ENCODE assay signal across 31 cellular contexts in the genomic region with DNA sequence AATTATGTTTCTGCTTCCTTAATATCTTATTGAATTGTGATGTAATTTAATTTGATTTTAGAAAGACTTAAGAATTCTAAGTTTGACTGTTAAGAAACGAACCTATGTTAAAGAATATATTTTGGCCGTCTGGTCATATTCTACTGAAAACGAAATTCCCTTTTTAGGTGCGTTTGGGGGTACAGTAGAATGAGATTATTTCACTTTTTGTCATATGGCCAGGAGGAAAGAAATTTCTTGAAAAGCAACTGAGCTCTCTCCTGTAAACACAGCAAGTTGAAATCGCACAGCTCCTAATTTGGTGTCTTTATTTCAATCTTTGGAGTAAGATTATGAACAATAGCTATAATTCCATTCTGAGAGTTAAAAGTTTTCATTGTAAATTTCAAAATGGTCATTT.
DNase-seq lines count a peak whose midpoint lies in the region; ATAC-seq, FAIRE-seq and TF ChIP-seq lines count a peak whose summit lies in the region.
"Had no signal": no experiment of that assay in that cellular context is flagged by ENCODE, and none has a peak within 500 bp of the region (broad histone marks: within the 10 kb centered on the region; RNA-seq: fewer than 3 reads in every experiment).

No MANE protein-coding gene starts in this region.

- H3K9me3 ChIP-seq in A673 (ENCODE audit: low read depth, low read length, poor library complexity, severe bottlenecking) (no peaks in the 10 kb centered on the region), esophagus muscularis mucosa (no peaks in the 10 kb centered on the region), suprapubic skin (no peaks in the 10 kb centered on the region), endodermal cell (ENCODE audit: control insufficient read depth, low read length) (no peaks in the 10 kb centered on the region)
- H3K9me3 ChIP-seq: BE2C, MG63 had no signal

- no peaks in the 10 kb centered on the region for H3K36me3 Mint-ChIP-seq in osteocyte (ENCODE audit: unreplicated experiment)
- H3K36me3 Mint-ChIP-seq in endodermal cell (ENCODE audit: low read depth), result no peaks in the 10 kb centered on the region
- H3K36me3 Mint-ChIP-seq: CD14-positive monocyte; CD8-positive, alpha-beta memory T cell had no signal

- H3K4me3 ChIP-seq in A673 (ENCODE audit: low read depth, low read length, poor library complexity, severe bottlenecking), result no peak overlapping the region
- H3K4me3 ChIP-seq in esophagus muscularis mucosa, result peak overlapping the region in 1 of 4 donors; percentile 2
- no peak overlapping the region for H3K4me3 ChIP-seq in suprapubic skin
- H3K4me3 ChIP-seq in endodermal cell (ENCODE audit: low read length), result no peak overlapping the region
- H3K4me3 ChIP-seq: GM23248, MG63, PC-9 had no signal

- POLR2A ChIA-PET in A673 (lab: Charles Lee; ENCODE audit: low non-redundant PET), result no interaction called here

- H3K4me1 Mint-ChIP-seq in osteocyte (ENCODE audit: unreplicated experiment) (peaks cover 32% of the 10 kb centered on the region), endodermal cell (no peaks in the 10 kb centered on the region)
- H3K4me1 Mint-ChIP-seq: CD14-positive monocyte; CD8-positive, alpha-beta memory T cell had no signal

- H3K9me3 Mint-ChIP-seq in osteocyte (ENCODE audit: unreplicated experiment) (no peaks in the 10 kb centered on the region), endodermal cell (no peaks in the 10 kb centered on the region)
- H3K9me3 Mint-ChIP-seq: CD8-positive, alpha-beta memory T cell had no signal

- TF ChIP-seq EP300 in esophagus muscularis mucosa (IDR thresholded peaks at IDR 0.05) (no peak), suprapubic skin (IDR thresholded peaks at IDR 0.05) (no peak)

- WGBS in esophagus muscularis mucosa, result 48% methylated on average over 5 of the region's 5 CpGs
- WGBS in suprapubic skin, result 57% methylated on average over 5 of the region's 5 CpGs
- WGBS in endodermal cell (ENCODE audit: insufficient coverage in 1 of 2, insufficient read length in 1 of 2), 2 experiments, result 91 to 94% methylated on average over 4 to 5 of the region's 5 CpGs

- no peak for TF ChIP-seq CTCF in A673 (conservative IDR thresholded peaks at IDR 0.05; ENCODE audit: low read depth, low read length)
- TF ChIP-seq CTCF in esophagus muscularis mucosa (IDR thresholded peaks at IDR 0.05), result no peak
- no peak for TF ChIP-seq CTCF in osteocyte (IDR thresholded peaks at IDR 0.05)
- no peak for TF ChIP-seq CTCF in suprapubic skin (IDR thresholded peaks at IDR 0.05)
- no peak for TF ChIP-seq CTCF in endodermal cell (conservative IDR thresholded peaks at IDR 0.05)

- H3K4me3 Mint-ChIP-seq in osteocyte (ENCODE audit: unreplicated experiment), result no peak overlapping the region
- no peak overlapping the region for H3K4me3 Mint-ChIP-seq in endodermal cell
- H3K4me3 Mint-ChIP-seq: CD14-positive monocyte; CD8-positive, alpha-beta memory T cell had no signal

- H3K36me3 ChIP-seq in A673 (ENCODE audit: insufficient read depth, low read length, poor library complexity, severe bottlenecking) (no peaks in the 10 kb centered on the region), esophagus muscularis mucosa (no peaks in the 10 kb centered on the region), suprapubic skin (no peaks in the 10 kb centered on the region), endodermal cell (ENCODE audit: control insufficient read depth, insufficient read depth, low read length) (no peaks in the 10 kb centered on the region)
- H3K36me3 ChIP-seq: BE2C, MG63 had no signal

- no peak for ATAC-seq in GM18909 (IDR thresholded peaks at IDR 0.05; ENCODE audit: poor library complexity, unreplicated experiment)
- ATAC-seq: HepG2 had no signal

- H3K4me1 ChIP-seq in A673 (ENCODE audit: insufficient read depth, low read length, poor library complexity, severe bottlenecking) (peaks cover 16% of the 10 kb centered on the region), esophagus muscularis mucosa (peaks cover 10 to 53% (median 49%) of the 10 kb centered on the region in 4 donors), suprapubic skin (no peaks in the 10 kb centered on the region), endodermal cell (ENCODE audit: control insufficient read depth, insufficient read depth, low read length) (no peaks in the 10 kb centered on the region)
- H3K4me1 ChIP-seq: BE2C had no signal

- no peak overlapping the region for H3K9ac ChIP-seq in endodermal cell (ENCODE audit: extremely low read depth, low read length, poor library complexity, severe bottlenecking)
- H3K9ac ChIP-seq: GM23248 had no signal

- H3K27me3 ChIP-seq in A673 (replicated peaks; ENCODE audit: insufficient read depth, low read depth, low read length, poor library complexity), result no peaks in the 10 kb centered on the region
- no peaks in the 10 kb centered on the region for H3K27me3 ChIP-seq in esophagus muscularis mucosa
- H3K27me3 ChIP-seq in suprapubic skin, result no peaks in the 10 kb centered on the region
- H3K27me3 ChIP-seq in endodermal cell (ENCODE audit: control insufficient read depth, insufficient read depth, low read length, poor library complexity, severe bottlenecking), result no peaks in the 10 kb centered on the region
- H3K27me3 ChIP-seq: BE2C, MG63 had no signal

- no TSS peak for BruUV-seq in A673 (replicated peaks; lab: Mats Ljungman, UMichigan)

- CTCF ChIA-PET in A673 (lab: Charles Lee), result no interaction called here

- H3K27ac ChIP-seq in A673 (ENCODE audit: low read depth, low read length, poor library complexity, severe bottlenecking) (peak overlapping the region; percentile 37), esophagus muscularis mucosa (replicated peaks in 1 of 4) (peak overlapping the region; percentile 8 to 56 (median 46)), suprapubic skin (no peak overlapping the region), endodermal cell (ENCODE audit: low read depth, low read length) (no peak overlapping the region)
- H3K27ac ChIP-seq: GM23248, PC-9 had no signal

- FAIRE-seq in RCC 7860 (lab: Jason Lieb, UNC), result peak; percentile 12
- FAIRE-seq: GM12892, HepG2 had no signal

- TF ChIP-seq POLR2A in esophagus muscularis mucosa (IDR thresholded peaks at IDR 0.05; ENCODE audit: low read depth) (no peak), suprapubic skin (IDR thresholded peaks at IDR 0.05) (no peak)

- H3K27me3 Mint-ChIP-seq in osteocyte (ENCODE audit: unreplicated experiment), result peaks cover 6% of the 10 kb centered on the region
- no peaks in the 10 kb centered on the region for H3K27me3 Mint-ChIP-seq in endodermal cell (ENCODE audit: insufficient read depth)

- intact Hi-C loops in A673 (cut with micrococcal nuclease; ENCODE audit: unreplicated experiment) (no loop called here), esophagus muscularis mucosa (cut with DNase I) (no loop called here)

- peak overlapping the region; percentile 64 for H3K27ac Mint-ChIP-seq in osteocyte (ENCODE audit: unreplicated experiment)
- H3K27ac Mint-ChIP-seq in endodermal cell, result no peak overlapping the region
- H3K27ac Mint-ChIP-seq: CD14-positive monocyte; CD8-positive, alpha-beta memory T cell had no signal

- DNase-seq in A673 (ENCODE audit: low spot score), result no peak
- DNase-seq in RCC 7860 (ENCODE audit: low spot score), result no peak
- no peak for DNase-seq in esophagus muscularis mucosa (ENCODE audit: extremely low spot score)
- DNase-seq in osteocyte (ENCODE audit: extremely low spot score, unreplicated experiment), result no peak
- DNase-seq in GM03348 (ENCODE audit: low spot score), result no peak
- no peak for DNase-seq in suprapubic skin (ENCODE audit: low spot score in 2 of 2)
- no peak for DNase-seq in endodermal cell
- DNase-seq: ACHN; BE2C; CD8-positive, alpha-beta memory T cell; DMS79 treated with DMSO at 0.1 percent for 48 hours; GF-D8; H7; KBM-7; MG63; NCI-H1105 treated with DMSO at 0.1 percent for 48 hours; NCI-H146; NCI-H1930; NCI-H2107; NCI-H446; NCI-H526; NCI-H82; NK-92 treated with Interleukin-12 subunit alpha and Interleukin-12 subunit beta, amount 100 ng/mL, for 24 hours; PC-9; Right ventricle myocardium superior; RPMI8226 had no signal

Comparison
In these comparisons a context has a peak if more than half of its experiments do, and no peak if none do; other contexts are left out.
1. H3K27ac ChIP-seq: peak in A673 (single experiment) and esophagus muscularis mucosa (4 of 4); none in suprapubic skin (single experiment) and endodermal cell (single experiment).